23 cellular contexts compared by ENCODE assay signal in genomic region chr6:158311193-158311592, GRCh38. TPM values are rescaled to one million over a fixed set of nuclear protein-coding genes. Genes with fewer than 3 reads are reported as not detected.
DNase-seq lines count a peak whose midpoint lies in the region; ATAC-seq and TF ChIP-seq lines count a peak whose summit lies in the region.
"Had no signal": no experiment of that assay in that cellular context is flagged by ENCODE, and none has a peak within 500 bp of the region (broad histone marks: within the 10 kb centered on the region; RNA-seq: fewer than 3 reads in every experiment).

No MANE protein-coding gene starts in this region.

- no peak for DNase-seq in DND-41
- peak; percentile 86 for DNase-seq in LHCN-M2 (ENCODE audit: low read depth)
- DNase-seq in fibroblast of mammary gland (ENCODE audit: low read depth) = peak; percentile 66
- no peak for DNase-seq in neural crest cell (ENCODE audit: low read depth, low spot score)
- DNase-seq in DMS53 (lab: John Stamatoyannopoulos, UW) = no peak
- no peak for DNase-seq in NCI-H2029 treated with DMSO at 0.1 percent for 48 hours (lab: John Stamatoyannopoulos, UW)
- no peak for DNase-seq in HEK293T (ENCODE audit: extremely low spot score)
- no peak for DNase-seq in mesendoderm
- DNase-seq: activated CD4-positive, alpha-beta T cell treated with anti-CD3 and anti-CD28 coated beads for 48 hours; AML-193; colonic mucosa; COR-L47; hippocampal formation; islet precursor cell; NCI-H1105 treated with DMSO at 0.1 percent for 48 hours; NCI-H510A; sigmoid colon; stimulated activated naive CD4-positive, alpha-beta T cell; upper lobe of left lung had no signal

- H3K4me3 ChIP-seq in DND-41 (ENCODE audit: low read depth in 1 of 2, low read length in 2 of 2) (no peak overlapping the region), fibroblast of mammary gland (ENCODE audit: control insufficient read depth, low read depth, low read length) (no peak overlapping the region), mesendoderm (ENCODE audit: low read length) (no peak overlapping the region)
- H3K4me3 ChIP-seq: colonic mucosa, lung, sigmoid colon, upper lobe of left lung had no signal

- peaks cover 47% of the 10 kb centered on the region for H3K36me3 Mint-ChIP-seq in neural crest cell (ENCODE audit: low read depth)

- no peak overlapping the region for H2BK15ac ChIP-seq in mesendoderm (replicated peaks; ENCODE audit: low read depth)

- no peak overlapping the region for H4K8ac ChIP-seq in mesendoderm (ENCODE audit: low read depth, low read length)

- no peak overlapping the region for H3K4me3 Mint-ChIP-seq in neural crest cell
- H3K4me3 Mint-ChIP-seq: activated naive CD8-positive, alpha-beta T cell; activated T-helper 17 cell treated with anti-CD3 and anti-CD28 coated beads, Interleukin-2, amount 50 U/mL, for 72 hours had no signal

- no peak overlapping the region for H2AK5ac ChIP-seq in mesendoderm (ENCODE audit: low read length)

- WGBS in mesendoderm (ENCODE audit: extremely low coverage, insufficient coverage, low lambda C conversion rate) = no CpG with 5 or more reads among the region's 8 CpGs

- no peak overlapping the region for H3K56ac ChIP-seq in mesendoderm (ENCODE audit: low read length)

- H3K36me3 ChIP-seq in DND-41 (ENCODE audit: insufficient read depth, low read length) (peaks cover 41% of the 10 kb centered on the region), mesendoderm (ENCODE audit: control insufficient read depth, insufficient read depth, low read length) (no peaks in the 10 kb centered on the region)
- H3K36me3 ChIP-seq: colonic mucosa had no signal

- no peak overlapping the region for H2AFZ ChIP-seq in DND-41 (ENCODE audit: low read depth, low read length)

- no peaks in the 10 kb centered on the region for H3K4me1 ChIP-seq in DND-41 (ENCODE audit: insufficient read depth, low read length)
- no peaks in the 10 kb centered on the region for H3K4me1 ChIP-seq in mesendoderm (ENCODE audit: control insufficient read depth, low read depth, low read length)
- H3K4me1 ChIP-seq: colonic mucosa, sigmoid colon, upper lobe of left lung had no signal

- H3K4me2 ChIP-seq in DND-41 (ENCODE audit: insufficient read depth, low read length) (no peak overlapping the region), mesendoderm (ENCODE audit: low read length) (no peak overlapping the region)

- no peaks in the 10 kb centered on the region for H3K4me1 Mint-ChIP-seq in neural crest cell

- H3K9me3 Mint-ChIP-seq in neural crest cell = peaks cover 8% of the 10 kb centered on the region
- H3K9me3 Mint-ChIP-seq: activated T-helper 17 cell treated with anti-CD3 and anti-CD28 coated beads, Interleukin-2, amount 50 U/mL, for 72 hours had no signal

- TF ChIP-seq CTCF in DND-41 (IDR thresholded peaks at IDR 0.05; ENCODE audit: borderline replicate concordance, extremely low read depth, low read length, poor library complexity, severe bottlenecking) (no peak), fibroblast of mammary gland (conservative IDR thresholded peaks at IDR 0.05; ENCODE audit: control insufficient read depth, insufficient read depth, low read depth, low read length) (no peak), neural crest cell (conservative IDR thresholded peaks at IDR 0.05) (no peak)

- 0 out of 2 replicates have a peak, but pooled peaks cover 4% of the 10 kb centered on the region for H4K20me1 ChIP-seq in DND-41 (ENCODE audit: insufficient read depth, low read length)

- H2BK120ac ChIP-seq in mesendoderm (ENCODE audit: low read depth, low read length) = no peak overlapping the region

- H3K27ac ChIP-seq in DND-41 (ENCODE audit: low read length) (no peak overlapping the region), mesendoderm (ENCODE audit: low read depth, low read length) (no peak overlapping the region)
- H3K27ac ChIP-seq: colonic mucosa, RWPE1, sigmoid colon, upper lobe of left lung had no signal

- no peaks in the 10 kb centered on the region for H3K79me1 ChIP-seq in mesendoderm (ENCODE audit: low read length)

- no peak overlapping the region for H3K23ac ChIP-seq in mesendoderm (ENCODE audit: low read length)

- H2BK5ac ChIP-seq in mesendoderm (ENCODE audit: low read length) = no peak overlapping the region

- no peak overlapping the region for H3K18ac ChIP-seq in mesendoderm (ENCODE audit: low read length)

- POLR2A ChIA-PET in HEK293T (lab: Yijun Ruan, JAX) = no interaction called here

- peak overlapping the region; percentile 7 for H3K27ac Mint-ChIP-seq in neural crest cell (ENCODE audit: unreplicated experiment)
- H3K27ac Mint-ChIP-seq: activated naive CD8-positive, alpha-beta T cell; activated T-helper 17 cell treated with anti-CD3 and anti-CD28 coated beads, Interleukin-2, amount 50 U/mL, for 72 hours had no signal

- H3K79me2 ChIP-seq in DND-41 (ENCODE audit: insufficient read depth, low read length) (peaks cover 6% of the 10 kb centered on the region), mesendoderm (ENCODE audit: control insufficient read depth, insufficient read depth, low read length) (no peaks in the 10 kb centered on the region)

- H4K5ac ChIP-seq in mesendoderm (ENCODE audit: low read length) = no peak overlapping the region

- no peaks in the 10 kb centered on the region for H3K9me3 ChIP-seq in DND-41 (ENCODE audit: insufficient read depth, low read length, severe bottlenecking)
- H3K9me3 ChIP-seq: colonic mucosa, sigmoid colon, upper lobe of left lung had no signal

- H3K27me3 Mint-ChIP-seq in neural crest cell (ENCODE audit: low read depth) = no peaks in the 10 kb centered on the region
- H3K27me3 Mint-ChIP-seq: activated naive CD8-positive, alpha-beta T cell; activated T-helper 17 cell treated with anti-CD3 and anti-CD28 coated beads, Interleukin-2, amount 50 U/mL, for 72 hours had no signal

- H3K27me3 ChIP-seq in DND-41 (ENCODE audit: insufficient read depth, low read length, poor library complexity) = no peaks in the 10 kb centered on the region
- H3K27me3 ChIP-seq in mesendoderm (ENCODE audit: insufficient read depth, low read length, poor library complexity) = no peaks in the 10 kb centered on the region
- H3K27me3 ChIP-seq: colonic mucosa, sigmoid colon, upper lobe of left lung had no signal

- CTCF ChIA-PET in HEK293T (lab: Yijun Ruan, JAX) = no interaction called here

- H3K9ac ChIP-seq in DND-41 (ENCODE audit: low read depth, low read length) = no peak overlapping the region
- no peak overlapping the region for H3K9ac ChIP-seq in mesendoderm (ENCODE audit: low read length)

- peak; percentile 56; the same call in 2 of the 3 replicates for ATAC-seq in DND-41 (ENCODE audit: insufficient read depth, low read depth)

- no peak overlapping the region for H3K4ac ChIP-seq in mesendoderm (ENCODE audit: low read depth, low read length)

TF ChIP-seq in HEK293T, 16 proteins besides CTCF, POLR2A, EP300 and RAD21:
- TF ChIP-seq LEF1 (IDR thresholded peaks at IDR 0.05; ENCODE audit: borderline replicate concordance) = no peak
- no peak for TF ChIP-seq CTBP1 (IDR thresholded peaks at IDR 0.05; ENCODE audit: borderline replicate concordance)
- TF ChIP-seq FOXA1 (IDR thresholded peaks at IDR 0.05) = no peak
- TF ChIP-seq PKNOX1 (IDR thresholded peaks at IDR 0.05) = no peak
- no peak for TF ChIP-seq ELF4 (IDR thresholded peaks at IDR 0.05)
- TF ChIP-seq ZNF384 (IDR thresholded peaks at IDR 0.05) = no peak
- TF ChIP-seq ARNT (IDR thresholded peaks at IDR 0.05) = no peak

RNA-seq across cellular contexts. Expression of gene TULP4, which starts 1.1 kb away (rescaled TPM):
- total RNA-seq in LHCN-M2 (2014; rRNA removed) = 79.6 and 95.8 TPM in 2 replicates
- 11.4 TPM for polyA plus RNA-seq in LHCN-M2 (2012)
- 106 and 115 TPM in 2 replicates for total RNA-seq in neural crest cell
- polyA plus RNA-seq in mesendoderm (2013, experiment 1 of 2) = 14.2 TPM
- 13.1 TPM for polyA plus RNA-seq in mesendoderm (2013, experiment 2 of 2)

Comparison
In these comparisons a context has a peak if more than half of its experiments do, and no peak if none do; other contexts are left out.
1. DNase-seq: peak in LHCN-M2 (single experiment) and fibroblast of mammary gland (single experiment); none in DND-41 (single experiment), neural crest cell (single experiment), DMS53 (single experiment), NCI-H2029 treated with DMSO at 0.1 percent for 48 hours (single experiment), HEK293T (single experiment) and mesendoderm (single experiment).